Comparison of ENCODE assay signal across 9 cellular contexts in the genomic region with DNA sequence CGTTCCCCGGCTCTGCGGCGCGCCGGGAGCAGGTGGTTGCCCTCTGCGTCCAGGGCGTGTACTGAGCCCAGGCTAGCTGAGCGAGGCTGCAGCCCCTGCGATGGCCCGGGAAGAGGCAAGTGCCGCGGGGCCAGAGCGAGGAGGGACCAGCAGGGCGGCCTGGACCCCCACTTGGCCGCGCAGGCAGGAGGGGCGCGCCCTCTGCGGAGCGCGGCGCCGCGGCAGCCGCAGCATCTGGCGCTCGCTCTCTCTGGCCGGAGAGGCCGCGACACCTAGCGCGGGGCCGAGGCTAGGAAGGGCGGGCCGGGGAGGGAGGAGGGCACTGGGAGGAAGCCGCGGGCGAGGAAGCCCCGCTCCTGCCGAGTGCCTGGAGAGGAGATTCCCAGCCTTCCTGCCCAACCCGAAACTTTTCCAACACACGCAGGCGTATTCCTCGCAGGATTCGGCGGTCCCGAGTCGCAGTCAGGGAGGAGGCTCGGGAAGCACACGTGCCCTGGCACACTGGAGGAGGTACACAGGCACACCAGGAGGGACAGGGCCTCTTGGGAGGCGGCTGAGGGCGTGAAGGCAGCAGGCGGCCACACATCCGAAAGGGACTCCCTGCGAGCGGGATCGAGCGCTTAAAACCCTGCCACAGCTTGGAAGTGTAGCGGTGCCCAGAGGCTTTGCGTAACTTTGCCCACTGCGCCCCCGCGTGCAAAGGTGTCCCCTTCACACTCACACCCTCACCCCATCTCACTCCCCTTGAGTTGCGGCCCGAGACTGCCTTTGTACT. TPM values are rescaled to one million over a fixed set of nuclear protein-coding genes. Genes with fewer than 3 reads are reported as not detected.
DNase-seq lines count a peak whose midpoint lies in the region; ATAC-seq and TF ChIP-seq lines count a peak whose summit lies in the region.
"Had no signal": no experiment of that assay in that cellular context is flagged by ENCODE, and none has a peak within 500 bp of the region (broad histone marks: within the 10 kb centered on the region; RNA-seq: fewer than 3 reads in every experiment).

No MANE protein-coding gene starts in this region.

- in situ Hi-C loops in astrocyte of the cerebellum (cut with HindIII; ENCODE audit: low sequenced_read_pairs): no loop called here

- TF ChIP-seq CTCF in astrocyte of the cerebellum (IDR thresholded peaks at IDR 0.05; ENCODE audit: low read depth, low read length, missing control alignments) (no peak), thyroid gland (IDR thresholded peaks at IDR 0.05) (peak in 3 of 6 experiments; percentile 9 to 36 (median 32)), CD14-positive monocyte (IDR thresholded peaks at IDR 0.05) (no peak)

- H3K9me3 Mint-ChIP-seq in CD14-positive monocyte: peaks cover 6 to 45% (median 41%) of the 10 kb centered on the region in 7 donors
- peaks cover 7% of the 10 kb centered on the region for H3K9me3 Mint-ChIP-seq in natural killer cell treated with Interleukin-12 subunit alpha and Interleukin-12 subunit beta and Interleukin-15 and Interleukin-18, amount 100 ng/mL, for 72 hours

- H3K27ac Mint-ChIP-seq in CD14-positive monocyte: no peak overlapping the region
- H3K27ac Mint-ChIP-seq in natural killer cell treated with Interleukin-12 subunit alpha and Interleukin-12 subunit beta and Interleukin-15 and Interleukin-18, amount 100 ng/mL, for 72 hours: no peak overlapping the region

- peak; percentile 76 for DNase-seq in NCI-H748 (lab: John Stamatoyannopoulos, UW; ENCODE audit: unreplicated experiment)
- DNase-seq in NCI-H748 treated with DMSO at 0.1 percent for 48 hours (lab: John Stamatoyannopoulos, UW): no peak
- DNase-seq in astrocyte of the cerebellum (ENCODE audit: low read depth): no peak
- peak; percentile 82 for DNase-seq in left kidney (ENCODE audit: low read depth, low spot score)
- peak; percentile 62 to 71 for DNase-seq in thyroid gland
- no peak for DNase-seq in CD14-positive monocyte (ENCODE audit: low spot score)
- DNase-seq in natural killer cell treated with Interleukin-12 subunit alpha and Interleukin-12 subunit beta and Interleukin-15 and Interleukin-18, amount 100 ng/mL, for 72 hours (ENCODE audit: low spot score): no peak

- peak overlapping the region in 1 of 2 donors; percentile 77 for H3K4me3 Mint-ChIP-seq in CD14-positive monocyte
- no peak overlapping the region for H3K4me3 Mint-ChIP-seq in natural killer cell treated with Interleukin-12 subunit alpha and Interleukin-12 subunit beta and Interleukin-15 and Interleukin-18, amount 100 ng/mL, for 72 hours

- intact Hi-C loops in thyroid gland (cut with DNase I): no loop called here
- intact Hi-C loops in CD14-positive monocyte (cut with micrococcal nuclease): no loop called here

- H3K27me3 Mint-ChIP-seq in CD14-positive monocyte (ENCODE audit: low read depth in 3 of 3): peaks cover 96 to 98% (median 97%) of the 10 kb centered on the region in 3 donors
- peaks cover 73 to 83% of the 10 kb centered on the region in 2 donors for H3K27me3 Mint-ChIP-seq in natural killer cell treated with Interleukin-12 subunit alpha and Interleukin-12 subunit beta and Interleukin-15 and Interleukin-18, amount 100 ng/mL, for 72 hours

- no peaks in the 10 kb centered on the region for H3K9me3 ChIP-seq in thyroid gland

- H3K4me1 ChIP-seq in thyroid gland: peaks cover 43 to 44% of the 10 kb centered on the region in 2 donors

- H3K36me3 Mint-ChIP-seq in CD14-positive monocyte: peaks cover 4 to 12% of the 10 kb centered on the region in 2 donors
- H3K36me3 Mint-ChIP-seq in natural killer cell treated with Interleukin-12 subunit alpha and Interleukin-12 subunit beta and Interleukin-15 and Interleukin-18, amount 100 ng/mL, for 72 hours: peaks cover 20% of the 10 kb centered on the region

- peak overlapping the region; percentile 18 to 92 (median 79) for H3K27ac ChIP-seq in thyroid gland
- H3K27ac ChIP-seq: BLaER1 had no signal

- H3K36me3 ChIP-seq in thyroid gland: no peaks in the 10 kb centered on the region
- H3K36me3 ChIP-seq: BLaER1 had no signal

- H3K4me1 Mint-ChIP-seq in CD14-positive monocyte: peaks cover 17% of the 10 kb centered on the region
- peaks cover 8 to 9% of the 10 kb centered on the region in 2 donors for H3K4me1 Mint-ChIP-seq in natural killer cell treated with Interleukin-12 subunit alpha and Interleukin-12 subunit beta and Interleukin-15 and Interleukin-18, amount 100 ng/mL, for 72 hours (ENCODE audit: low read depth in 2 of 2)

- TF ChIP-seq POLR2A in thyroid gland (IDR thresholded peaks at IDR 0.05): peak in 1 of 2 donors; percentile 43

- ATAC-seq in HG02763 (IDR thresholded peaks at IDR 0.05; ENCODE audit: unreplicated experiment): no peak
- ATAC-seq in natural killer cell treated with Interleukin-12 subunit alpha and Interleukin-12 subunit beta and Interleukin-15 and Interleukin-18, amount 100 ng/mL, for 72 hours: no peak

- peak overlapping the region; percentile 36 for H3K4me3 ChIP-seq in astrocyte of the cerebellum (ENCODE audit: low read depth, low read length)
- H3K4me3 ChIP-seq in thyroid gland (replicated peaks in 1 of 3): peak overlapping the region in 2 of 3 donors; percentile 14 to 36
- H3K4me3 ChIP-seq: BLaER1 had no signal

- H3K27me3 ChIP-seq in thyroid gland: no peaks in the 10 kb centered on the region

- 7 to 8% methylated on average over 24 to 28 of the region's 66 CpGs for WGBS in thyroid gland, 2 donors

RNA-seq across cellular contexts. Expression of a gene that starts 4.8 kb away (rescaled TPM):
- 10 to 100 TPM; 34.6 to 51.3 (median 38.4) TPM for total RNA-seq in thyroid gland
- not detected for polyA plus RNA-seq in CD14-positive monocyte
- not detected for total RNA-seq in natural killer cell treated with Interleukin-12 subunit alpha and Interleukin-12 subunit beta and Interleukin-15 and Interleukin-18, amount 100 ng/mL, for 72 hours

Comparison
In these comparisons a context has a peak if more than half of its experiments do, and no peak if none do; other contexts are left out.
1. DNase-seq: peak in NCI-H748 (single experiment), left kidney (single experiment) and thyroid gland (2 of 2); none in NCI-H748 treated with DMSO at 0.1 percent for 48 hours (single experiment), astrocyte of the cerebellum (single experiment), CD14-positive monocyte (single experiment) and natural killer cell treated with Interleukin-12 subunit alpha and Interleukin-12 subunit beta and Interleukin-15 and Interleukin-18, amount 100 ng/mL, for 72 hours (single experiment).
2. RNA of a gene that starts 4.8 kb away (total RNA-seq): 34.6 to 51.3 TPM in thyroid gland; not detected in natural killer cell treated with Interleukin-12 subunit alpha and Interleukin-12 subunit beta and Interleukin-15 and Interleukin-18, amount 100 ng/mL, for 72 hours; every median in the first group is over 10 times any median in the second.